13 cellular contexts compared by ENCODE assay signal in genomic region chr2:174465327-174465726, GRCh38. TPM values are rescaled to one million over a fixed set of nuclear protein-coding genes. Genes with fewer than 3 reads are reported as not detected.
DNase-seq lines count a peak whose midpoint lies in the region; ATAC-seq and TF ChIP-seq lines count a peak whose summit lies in the region.
"Had no signal": no experiment of that assay in that cellular context is flagged by ENCODE, and none has a peak within 500 bp of the region (broad histone marks: within the 10 kb centered on the region; RNA-seq: fewer than 3 reads in every experiment).

No MANE protein-coding gene starts in this region.

- TF ChIP-seq CTCF in Caco-2 (IDR thresholded peaks at IDR 0.05; ENCODE audit: insufficient read depth in 1 of 2, low read depth in 1 of 2, low read length in 1 of 2, severe bottlenecking in 1 of 2, unreplicated experiment in 1 of 2) (peak in 1 of 2 experiments; percentile 26), HCT116 (IDR thresholded peaks at IDR 0.05 in 2 of 3, conservative IDR thresholded peaks at IDR 0.05 in 1 of 3; ENCODE audit: borderline replicate concordance in 1 of 3, insufficient read depth in 1 of 3, low read depth in 2 of 3, low read length in 2 of 3) (0 out of 6 replicates have a peak, but pooled peaks of 1 of the 3 experiments have one; percentile 4), WERI-Rb-1 (IDR thresholded peaks at IDR 0.05; ENCODE audit: low read depth, low read length) (peak; percentile 45)

- no peak for TF ChIP-seq RAD21 in HCT116 (IDR thresholded peaks at IDR 0.05; ENCODE audit: low read depth)

- POLR2A ChIA-PET in Caco-2 (lab: Charles Lee) (interaction anchor here (0.6 to 1.0 kb wide), 2 partner anchors 82 to 124 kb away, joined by 4 to 7 read pairs; no protein-coding TSS in a partner anchor), HCT116 (lab: Charles Lee) (no interaction called here)

- no peaks in the 10 kb centered on the region for H3K9me3 Mint-ChIP-seq in Caco-2 (ENCODE audit: unreplicated experiment)
- H3K9me3 Mint-ChIP-seq: activated naive CD8-positive, alpha-beta T cell treated with anti-CD3 and anti-CD28 coated beads, Interleukin-2, amount 50 U/mL, for 24 hours; CD8-positive, alpha-beta memory T cell; neural crest cell had no signal

- H3K36me3 ChIP-seq in Caco-2 (ENCODE audit: control insufficient read depth, insufficient read depth, low read length) (no peaks in the 10 kb centered on the region), HCT116 (ENCODE audit: control insufficient read depth in 1 of 2, insufficient read depth in 2 of 2, low read length in 2 of 2) (no peaks in the 10 kb centered on the region), WERI-Rb-1 (no peaks in the 10 kb centered on the region)

- peak; percentile 60 to 76 for DNase-seq in Caco-2
- no peak for DNase-seq in HCT116 (ENCODE audit: low read depth, low spot score)
- peak; percentile 73 for DNase-seq in WERI-Rb-1
- peak; percentile 60 for DNase-seq in left kidney (ENCODE audit: low read depth, low spot score)
- DNase-seq in activated naive CD4-positive, alpha-beta T cell treated with Interleukin-2 at 50 U/mL for 16 hours, result no peak
- DNase-seq: activated naive CD8-positive, alpha-beta T cell treated with anti-CD3 and anti-CD28 coated beads, Interleukin-2, amount 50 U/mL, for 24 hours; CD8-positive, alpha-beta memory T cell; foreskin melanocyte; NCI-H510A treated with DMSO at 0.1 percent for 48 hours had no signal

- peaks cover 7% of the 10 kb centered on the region for H3K4me1 Mint-ChIP-seq in Caco-2 (ENCODE audit: low read depth, unreplicated experiment)
- H3K4me1 Mint-ChIP-seq: activated naive CD8-positive, alpha-beta T cell treated with anti-CD3 and anti-CD28 coated beads, Interleukin-2, amount 50 U/mL, for 24 hours; neural crest cell had no signal

- H3K27me3 ChIP-seq in Caco-2 (replicated peaks; ENCODE audit: control insufficient read depth, insufficient read depth, low read length), result no peaks in the 10 kb centered on the region
- H3K27me3 ChIP-seq in HCT116 (ENCODE audit: insufficient read depth, low read length), result no peaks in the 10 kb centered on the region
- no peaks in the 10 kb centered on the region for H3K27me3 ChIP-seq in WERI-Rb-1 (ENCODE audit: insufficient read depth, low read depth, severe bottlenecking)

- no peaks in the 10 kb centered on the region for H3K36me3 Mint-ChIP-seq in Caco-2 (ENCODE audit: insufficient read depth, unreplicated experiment)

- intact Hi-C loops in Caco-2 (cut with micrococcal nuclease; ENCODE audit: unreplicated experiment) (no loop called here), HCT116 (cut with micrococcal nuclease) (loop anchor here (10.0 kb wide), 1 partner anchor 519 kb away; no protein-coding TSS in a partner anchor)

- no peaks in the 10 kb centered on the region for H3K9me2 ChIP-seq in HCT116 (ENCODE audit: insufficient read depth)

- H3K27ac Mint-ChIP-seq in Caco-2 (ENCODE audit: unreplicated experiment), result no peak overlapping the region
- H3K27ac Mint-ChIP-seq: activated naive CD8-positive, alpha-beta T cell treated with anti-CD3 and anti-CD28 coated beads, Interleukin-2, amount 50 U/mL, for 24 hours had no signal

- H3K4me2 ChIP-seq in HCT116 (ENCODE audit: low read length), result no peak overlapping the region

- H4K20me1 ChIP-seq in HCT116 (ENCODE audit: insufficient read depth), result no peaks in the 10 kb centered on the region

- H3K4me3 ChIP-seq in Caco-2 (ENCODE audit: low read depth, low read length), result no peak overlapping the region
- no peak overlapping the region for H3K4me3 ChIP-seq in HCT116 (replicated peaks in 1 of 2; ENCODE audit: low read depth in 1 of 2, low read length in 2 of 2)
- no peak overlapping the region for H3K4me3 ChIP-seq in WERI-Rb-1 (ENCODE audit: low read depth, low read length)

- RAD21 ChIA-PET in HCT116 (lab: Charles Lee; ENCODE audit: low non-redundant PET in 1 of 2, low total read pairs in 2 of 2, uncharacterized antibody in 2 of 2, unreplicated experiment in 2 of 2), result no interaction called here

- CTCF ChIA-PET in Caco-2 (lab: Charles Lee), result interaction anchor here (0.6 to 1.5 kb wide), 6 partner anchors 17 to 535 kb away, joined by 3 to 49 read pairs (median 3); partner anchors contain the start of gene GPR155
- CTCF ChIA-PET in HCT116 (lab: Charles Lee), result interaction anchor here (1.5 kb wide), 1 partner anchor 81 kb away, joined by 4 read pairs; no protein-coding TSS in a partner anchor

- no peak overlapping the region for H2AFZ ChIP-seq in HCT116 (ENCODE audit: low read depth, low read length, poor library complexity, severe bottlenecking)

- no peaks in the 10 kb centered on the region for H3K79me2 ChIP-seq in HCT116 (ENCODE audit: insufficient read depth, low read length)

- ATAC-seq in HCT116, result peak; percentile 61
- no peak for ATAC-seq in HG02884 (IDR thresholded peaks at IDR 0.05; ENCODE audit: unreplicated experiment)
- ATAC-seq in HG03460 (IDR thresholded peaks at IDR 0.05; ENCODE audit: unreplicated experiment), result no peak
- ATAC-seq in HG02571 (IDR thresholded peaks at IDR 0.05; ENCODE audit: unreplicated experiment), result no peak
- ATAC-seq: activated naive CD8-positive, alpha-beta T cell treated with anti-CD3 and anti-CD28 coated beads, Interleukin-2, amount 50 U/mL, for 24 hours had no signal

- H3K9ac ChIP-seq in HCT116 (ENCODE audit: low read length), result no peak overlapping the region

- H3K4me1 ChIP-seq in Caco-2 (no peaks in the 10 kb centered on the region), HCT116 (ENCODE audit: control insufficient read depth in 1 of 2, insufficient read depth in 2 of 2, low read length in 2 of 2) (no peaks in the 10 kb centered on the region)

- H3K9me3 ChIP-seq in Caco-2, result no peaks in the 10 kb centered on the region
- H3K9me3 ChIP-seq in HCT116 (ENCODE audit: control insufficient read depth in 1 of 2, insufficient read depth in 1 of 2, low read depth in 1 of 2, low read length in 2 of 2), result no peaks in the 10 kb centered on the region
- no peaks in the 10 kb centered on the region for H3K9me3 ChIP-seq in WERI-Rb-1 (ENCODE audit: severe bottlenecking)

- no peak overlapping the region for H3K27ac ChIP-seq in HCT116 (ENCODE audit: low read depth, low read length)
- no peak overlapping the region for H3K27ac ChIP-seq in WERI-Rb-1

- H3K27me3 Mint-ChIP-seq in Caco-2 (ENCODE audit: insufficient read depth, unreplicated experiment), result peaks cover 4% of the 10 kb centered on the region
- H3K27me3 Mint-ChIP-seq: activated naive CD8-positive, alpha-beta T cell treated with anti-CD3 and anti-CD28 coated beads, Interleukin-2, amount 50 U/mL, for 24 hours; CD8-positive, alpha-beta memory T cell had no signal

- BruUV-seq in Caco-2 (replicated peaks; lab: Mats Ljungman, UMichigan) (no TSS peak), HCT116 (replicated peaks; lab: Mats Ljungman, UMichigan) (no TSS peak)

- no peak for TF ChIP-seq POLR2A in HCT116 (IDR thresholded peaks at IDR 0.05; ENCODE audit: borderline replicate concordance, extremely low read depth, insufficient read depth, insufficient read length)

- H3K4me3 Mint-ChIP-seq in Caco-2 (ENCODE audit: unreplicated experiment), result no peak overlapping the region
- H3K4me3 Mint-ChIP-seq: activated naive CD8-positive, alpha-beta T cell treated with anti-CD3 and anti-CD28 coated beads, Interleukin-2, amount 50 U/mL, for 24 hours; CD8-positive, alpha-beta memory T cell; neural crest cell had no signal

TF ChIP-seq in HCT116, 20 proteins besides CTCF, POLR2A, EP300 and RAD21:
- TF ChIP-seq ZNF274 (IDR thresholded peaks at IDR 0.05; ENCODE audit: low read depth, low read length) (no peak), ELF1 (IDR thresholded peaks at IDR 0.05; ENCODE audit: borderline replicate concordance, low read depth) (no peak), MAX (IDR thresholded peaks at IDR 0.05) (peak; percentile 72; the same call in 1 of the 2 replicates)
TF ChIP-seq in HCT116: peak in this region for 1.

RNA-seq across cellular contexts. Expression of gene GPR155, which starts 21.5 kb away (rescaled TPM):
- total RNA-seq in Caco-2 (2022) (0.53 and 1.0 TPM in 2 replicates), HCT116 (2021; ENCODE audit: unreplicated experiment) (3.8 TPM)
- polyA plus RNA-seq in HCT116 (2012), result 1.2 and 1.4 TPM in 2 replicates

Comparison
In these comparisons a context has a peak if more than half of its experiments do, and no peak if none do; other contexts are left out.
1. DNase-seq: peak in Caco-2 (2 of 2), WERI-Rb-1 (single experiment) and left kidney (single experiment); none in HCT116 (single experiment) and activated naive CD4-positive, alpha-beta T cell treated with Interleukin-2 at 50 U/mL for 16 hours (single experiment).